ENCODE assay signal across 1 cellular context in genomic region chr11:95505927-95506426, GRCh38.
A peak's percentile ranks its signal among the peaks of the same experiment; 100 is the strongest.
TF ChIP-seq lines count a peak whose summit lies in the region.

No MANE protein-coding gene starts in this region.

TF ChIP-seq in GM12878, 131 proteins besides CTCF, POLR2A, EP300 and RAD21 (continued from another document):
- TF ChIP-seq ZNF384 (IDR thresholded peaks at IDR 0.05; ENCODE audit: borderline replicate concordance, low read depth, low read length) (no peak), MTA2 (IDR thresholded peaks at IDR 0.05; ENCODE audit: low read depth) (no peak), EZH2 (IDR thresholded peaks at IDR 0.05; ENCODE audit: borderline replicate concordance, control insufficient read depth, low read depth, low read length) (no peak), JUNB (IDR thresholded peaks at IDR 0.05) (no peak), RUNX3 (IDR thresholded peaks at IDR 0.05; ENCODE audit: low read length) (peak; percentile 85), IKZF1 (conservative IDR thresholded peaks at IDR 0.05) (peak; percentile 50), ZNF207 (IDR thresholded peaks at IDR 0.05; ENCODE audit: borderline replicate concordance) (no peak), NR2C1 (IDR thresholded peaks at IDR 0.05) (no peak), SMAD5 (IDR thresholded peaks at IDR 0.05; ENCODE audit: low read depth) (no peak)
- TF ChIP-seq, protein P1, sequence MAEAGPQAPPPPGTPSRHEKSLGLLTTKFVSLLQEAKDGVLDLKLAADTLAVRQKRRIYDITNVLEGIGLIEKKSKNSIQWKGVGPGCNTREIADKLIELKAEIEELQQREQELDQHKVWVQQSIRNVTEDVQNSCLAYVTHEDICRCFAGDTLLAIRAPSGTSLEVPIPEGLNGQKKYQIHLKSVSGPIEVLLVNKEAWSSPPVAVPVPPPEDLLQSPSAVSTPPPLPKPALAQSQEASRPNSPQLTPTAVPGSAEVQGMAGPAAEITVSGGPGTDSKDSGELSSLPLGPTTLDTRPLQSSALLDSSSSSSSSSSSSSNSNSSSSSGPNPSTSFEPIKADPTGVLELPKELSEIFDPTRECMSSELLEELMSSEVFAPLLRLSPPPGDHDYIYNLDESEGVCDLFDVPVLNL (IDR thresholded peaks at IDR 0.05; ENCODE audit: low read depth, low read length), result no peak
- TF ChIP-seq, protein P2, sequence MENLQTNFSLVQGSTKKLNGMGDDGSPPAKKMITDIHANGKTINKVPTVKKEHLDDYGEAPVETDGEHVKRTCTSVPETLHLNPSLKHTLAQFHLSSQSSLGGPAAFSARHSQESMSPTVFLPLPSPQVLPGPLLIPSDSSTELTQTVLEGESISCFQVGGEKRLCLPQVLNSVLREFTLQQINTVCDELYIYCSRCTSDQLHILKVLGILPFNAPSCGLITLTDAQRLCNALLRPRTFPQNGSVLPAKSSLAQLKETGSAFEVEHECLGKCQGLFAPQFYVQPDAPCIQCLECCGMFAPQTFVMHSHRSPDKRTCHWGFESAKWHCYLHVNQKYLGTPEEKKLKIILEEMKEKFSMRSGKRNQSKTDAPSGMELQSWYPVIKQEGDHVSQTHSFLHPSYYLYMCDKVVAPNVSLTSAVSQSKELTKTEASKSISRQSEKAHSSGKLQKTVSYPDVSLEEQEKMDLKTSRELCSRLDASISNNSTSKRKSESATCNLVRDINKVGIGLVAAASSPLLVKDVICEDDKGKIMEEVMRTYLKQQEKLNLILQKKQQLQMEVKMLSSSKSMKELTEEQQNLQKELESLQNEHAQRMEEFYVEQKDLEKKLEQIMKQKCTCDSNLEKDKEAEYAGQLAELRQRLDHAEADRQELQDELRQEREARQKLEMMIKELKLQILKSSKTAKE (IDR thresholded peaks at IDR 0.05; ENCODE audit: low read depth, poor library complexity, severe bottlenecking), result no peak
